16 cellular contexts compared by ENCODE assay signal in genomic region chr2:176383100-176383499, GRCh38.
DNase-seq lines count a peak whose midpoint lies in the region; ATAC-seq and TF ChIP-seq lines count a peak whose summit lies in the region.
"Had no signal": no experiment of that assay in that cellular context is flagged by ENCODE, and none has a peak within 500 bp of the region (broad histone marks: within the 10 kb centered on the region; RNA-seq: fewer than 3 reads in every experiment).

No MANE protein-coding gene starts in this region.

- DNase-seq in SK-N-SH (peak; percentile 20), PC-3 (peak; percentile 1), sciatic nerve (ENCODE audit: low spot score) (no peak), hepatic stellate cell (ENCODE audit: low spot score) (no peak)
- DNase-seq: AML-193; Caco-2; Calu3; CD4-positive, alpha-beta T cell; CD8-positive, alpha-beta T cell; DMS79 treated with DMSO at 0.1 percent for 48 hours; GF-D8 had no signal

- no peak overlapping the region for H3K27ac ChIP-seq in SK-N-SH (ENCODE audit: low read depth in 2 of 2, low read length in 1 of 2)
- no peak overlapping the region for H3K27ac ChIP-seq in PC-3 (ENCODE audit: low read length)
- H3K27ac ChIP-seq: 22Rv1; A549; BLaER1 treated with 17β-estradiol and CSF1 and Interleukin-3, amounts not matched to agents 10 nM and 100 nM; C4-2B had no signal

- H3K36me3 ChIP-seq in SK-N-SH (replicated peaks in 1 of 2; ENCODE audit: control insufficient read depth in 1 of 2, insufficient read depth in 2 of 2, low read length in 1 of 2), result no peaks in the 10 kb centered on the region
- no peaks in the 10 kb centered on the region; the same call in 1 of the 2 replicates for H3K36me3 ChIP-seq in PC-3 (ENCODE audit: low read depth, low read length)
- H3K36me3 ChIP-seq: BLaER1 treated with 17β-estradiol and CSF1 and Interleukin-3, amounts not matched to agents 10 nM and 100 nM had no signal

- no peak for ATAC-seq in SK-N-SH treated with all-trans-retinoic acid at 6 μM for 48 hours
- ATAC-seq in PC-3, result no peak
- no peak for ATAC-seq in sciatic nerve
- ATAC-seq: A549; CD8-positive, alpha-beta T cell had no signal

- POLR2A ChIA-PET in SK-N-SH (lab: Yijun Ruan, JAX), result no interaction called here
- POLR2A ChIA-PET in PC-3 (lab: Charles Lee; ENCODE audit: unreplicated experiment), result no interaction called here

- H3K9me3 ChIP-seq in SK-N-SH (0 out of 2 replicates have a peak, but pooled peaks cover 14% of the 10 kb centered on the region), PC-3 (ENCODE audit: low read length) (peaks cover 13% of the 10 kb centered on the region; the same call in 1 of the 2 replicates)

- no peaks in the 10 kb centered on the region for H3K27me3 ChIP-seq in SK-N-SH (ENCODE audit: insufficient read depth)
- no peaks in the 10 kb centered on the region for H3K27me3 ChIP-seq in PC-3 (ENCODE audit: low read length)
- H3K27me3 ChIP-seq: BLaER1 treated with 17β-estradiol and CSF1 and Interleukin-3, amounts not matched to agents 10 nM and 100 nM had no signal

- BruUV-seq in PC-3 (replicated peaks; lab: Mats Ljungman, UMichigan), result no TSS peak

- H3K79me2 ChIP-seq in SK-N-SH (ENCODE audit: insufficient read depth) (no peaks in the 10 kb centered on the region), PC-3 (ENCODE audit: low read length) (no peaks in the 10 kb centered on the region)

- CTCF ChIA-PET in SK-N-SH (lab: Yijun Ruan, JAX), result no interaction called here
- CTCF ChIA-PET in PC-3 (lab: Charles Lee), result no interaction called here

- H4K20me1 ChIP-seq in SK-N-SH (ENCODE audit: insufficient read depth), result no peaks in the 10 kb centered on the region
- H4K20me1 ChIP-seq in PC-3 (ENCODE audit: low read length), result no peaks in the 10 kb centered on the region
- H4K20me1 ChIP-seq: BLaER1 treated with 17β-estradiol and CSF1 and Interleukin-3, amounts not matched to agents 10 nM and 100 nM had no signal

- H3K9ac ChIP-seq in SK-N-SH, result no peak overlapping the region
- no peak overlapping the region for H3K9ac ChIP-seq in PC-3 (ENCODE audit: low read length)
- H3K9ac ChIP-seq: BLaER1 treated with 17β-estradiol and CSF1 and Interleukin-3, amounts not matched to agents 10 nM and 100 nM had no signal

- H3F3A ChIP-seq in SK-N-SH (replicated peaks; ENCODE audit: insufficient read depth), result no peaks in the 10 kb centered on the region
- H3F3A ChIP-seq in PC-3 (ENCODE audit: low read length, unreplicated experiment), result no peaks in the 10 kb centered on the region

- H3K4me2 ChIP-seq in SK-N-SH (no peak overlapping the region), PC-3 (ENCODE audit: low read length) (no peak overlapping the region)
- H3K4me2 ChIP-seq: BLaER1 treated with 17β-estradiol and CSF1 and Interleukin-3, amounts not matched to agents 10 nM and 100 nM had no signal

- TF ChIP-seq CTCF in SK-N-SH (IDR thresholded peaks at IDR 0.05) (no peak), PC-3 (conservative IDR thresholded peaks at IDR 0.05; ENCODE audit: low read depth, low read length) (no peak)

- no peaks in the 10 kb centered on the region for H3K9me2 ChIP-seq in SK-N-SH
- H3K9me2 ChIP-seq in PC-3 (replicated peaks; ENCODE audit: low read length), result no peaks in the 10 kb centered on the region

- intact Hi-C loops in PC-3 (cut with micrococcal nuclease) (no loop called here), sciatic nerve (cut with DNase I) (no loop called here)

- H3K4me1 ChIP-seq in SK-N-SH (ENCODE audit: control insufficient read depth in 1 of 2, insufficient read depth in 2 of 2, low read depth in 1 of 2, low read length in 1 of 2), result no peaks in the 10 kb centered on the region
- H3K4me1 ChIP-seq in PC-3 (ENCODE audit: insufficient read depth, low read length), result no peaks in the 10 kb centered on the region
- H3K4me1 ChIP-seq: A549; BLaER1 treated with 17β-estradiol and CSF1 and Interleukin-3, amounts not matched to agents 10 nM and 100 nM; Caco-2 had no signal

- H3K4me3 ChIP-seq in SK-N-SH (ENCODE audit: low read depth in 2 of 2, low read length in 1 of 2), result no peak overlapping the region
- no peak overlapping the region for H3K4me3 ChIP-seq in PC-3 (ENCODE audit: low read length)
- H3K4me3 ChIP-seq: A549; BLaER1 treated with 17β-estradiol and CSF1 and Interleukin-3, amounts not matched to agents 10 nM and 100 nM had no signal

- no peak for TF ChIP-seq RAD21 in SK-N-SH (IDR thresholded peaks at IDR 0.05; ENCODE audit: low read length)

- H2AFZ ChIP-seq in SK-N-SH (ENCODE audit: low read depth), result no peak overlapping the region
- H2AFZ ChIP-seq in PC-3 (ENCODE audit: low read length), result no peak overlapping the region

- TF ChIP-seq EP300 in SK-N-SH (IDR thresholded peaks at IDR 0.05; ENCODE audit: borderline replicate concordance in 1 of 2, low read depth in 1 of 2, low read length in 1 of 2), result no peak

TF ChIP-seq in SK-N-SH, 30 proteins besides CTCF, POLR2A, EP300 and RAD21:
- no peak for TF ChIP-seq SMC3 (IDR thresholded peaks at IDR 0.05; ENCODE audit: low read depth, low read length)
- TF ChIP-seq GATA2 (CRISPR knock-in tag; IDR thresholded peaks at IDR 0.05), result 0 out of 2 replicates have a peak, but pooled peaks have one; percentile 27
- no peak for TF ChIP-seq TEAD4 (IDR thresholded peaks at IDR 0.05; ENCODE audit: borderline replicate concordance, insufficient read depth)

TF ChIP-seq in SK-N-SH treated with all-trans-retinoic acid at 6 μM for 48 hours, 23 proteins besides CTCF, POLR2A, EP300 and RAD21:
- no peak for TF ChIP-seq GLIS3 (CRISPR knock-in tag; IDR thresholded peaks at IDR 0.05)
- TF ChIP-seq ZNF8 (CRISPR knock-in tag; IDR thresholded peaks at IDR 0.05), result no peak
- no peak for TF ChIP-seq PPARA (CRISPR knock-in tag; IDR thresholded peaks at IDR 0.05; ENCODE audit: borderline replicate concordance)
- TF ChIP-seq ESRRG (CRISPR knock-in tag; IDR thresholded peaks at IDR 0.05), result no peak
- TF ChIP-seq BACH2 (CRISPR knock-in tag; IDR thresholded peaks at IDR 0.05; ENCODE audit: borderline replicate concordance), result no peak
- TF ChIP-seq CREB5 (CRISPR knock-in tag; IDR thresholded peaks at IDR 0.05; ENCODE audit: low read depth), result no peak
- no peak for TF ChIP-seq SNAI2 (CRISPR knock-in tag; IDR thresholded peaks at IDR 0.05)
- no peak for TF ChIP-seq PATZ1 (CRISPR knock-in tag; IDR thresholded peaks at IDR 0.05; ENCODE audit: borderline replicate concordance)
- TF ChIP-seq RARB (CRISPR knock-in tag; IDR thresholded peaks at IDR 0.05), result no peak
- no peak for TF ChIP-seq TCF4 (CRISPR knock-in tag; IDR thresholded peaks at IDR 0.05; ENCODE audit: borderline replicate concordance)
- no peak for TF ChIP-seq TSHZ2 (CRISPR knock-in tag; IDR thresholded peaks at IDR 0.05)
- no peak for TF ChIP-seq ARNTL (CRISPR knock-in tag; IDR thresholded peaks at IDR 0.05; ENCODE audit: borderline replicate concordance, low read depth)
- no peak for TF ChIP-seq CSDC2 (CRISPR knock-in tag; IDR thresholded peaks at IDR 0.05)
TF ChIP-seq in SK-N-SH treated with all-trans-retinoic acid at 6 μM for 48 hours: peak in this region for 0.

Comparison
In these comparisons a context has a peak if more than half of its experiments do, and no peak if none do; other contexts are left out.
1. DNase-seq: peak in SK-N-SH (single experiment) and PC-3 (single experiment); none in sciatic nerve (single experiment) and hepatic stellate cell (single experiment).